Comparison of ENCODE assay signal across 10 cellular contexts in genomic region chr4:88027611-88028608, GRCh38. TPM values are rescaled to one million over a fixed set of nuclear protein-coding genes. Genes with fewer than 3 reads are reported as not detected.
DNase-seq lines count a peak whose midpoint lies in the region; ATAC-seq and TF ChIP-seq lines count a peak whose summit lies in the region.
"Had no signal": no experiment of that assay in that cellular context is flagged by ENCODE, and none has a peak within 500 bp of the region (broad histone marks: within the 10 kb centered on the region; RNA-seq: fewer than 3 reads in every experiment).

No MANE protein-coding gene starts in this region.

- H4K20me1 ChIP-seq in H9 (ENCODE audit: control insufficient read depth, insufficient read depth, insufficient read length), result no peaks in the 10 kb centered on the region

- no peaks in the 10 kb centered on the region for H3K23me2 ChIP-seq in H9 (ENCODE audit: insufficient read length, low read depth, low read length, poor library complexity, severe bottlenecking)

- H4K8ac ChIP-seq in H9 (replicated peaks; ENCODE audit: insufficient read length, low read depth, low read length), result no peak overlapping the region

- no peak overlapping the region for H3K4ac ChIP-seq in H9 (ENCODE audit: low read depth, low read length)

- H3K27ac ChIP-seq in H9 (ENCODE audit: insufficient read length, low read depth, low read length), result no peak overlapping the region

- no peaks in the 10 kb centered on the region for H3K27me3 Mint-ChIP-seq in T-helper 2 cell treated with Interferon-gamma antibody and Interleukin-4, amounts not matched to agents 5 μg/mL and 100 μg/mL, for 36 hours (ENCODE audit: low read depth)
- no peaks in the 10 kb centered on the region for H3K27me3 Mint-ChIP-seq in stimulated activated naive CD8-positive, alpha-beta T cell treated with anti-CD3 and anti-CD28 coated beads, Interleukin-15, amount 100 ng/mL, for 72 hours
- peaks cover 2% of the 10 kb centered on the region; the same call in 1 of the 2 replicates for H3K27me3 Mint-ChIP-seq in H9 (ENCODE audit: low read depth)

- H3K79me1 ChIP-seq in H9 (ENCODE audit: insufficient read depth, low read depth, low read length, poor library complexity, severe bottlenecking), result no peaks in the 10 kb centered on the region

- no peaks in the 10 kb centered on the region; the same call in 1 of the 2 replicates for H3K79me2 ChIP-seq in H9 (ENCODE audit: insufficient read depth, low read length)

- H3K27me3 ChIP-seq in H9 (ENCODE audit: insufficient read depth, low read length), result no peaks in the 10 kb centered on the region
- H3K27me3 ChIP-seq: BE2C had no signal

- H3K4me3 ChIP-seq in fibroblast of the aortic adventitia (ENCODE audit: low read depth, low read length), result no peak overlapping the region

- H4K5ac ChIP-seq in H9 (ENCODE audit: insufficient read length, low read depth, low read length), result no peak overlapping the region

- H3K36me3 Mint-ChIP-seq in T-helper 2 cell treated with Interferon-gamma antibody and Interleukin-4, amounts not matched to agents 5 μg/mL and 100 μg/mL, for 36 hours (ENCODE audit: low read depth), result peaks cover 75% of the 10 kb centered on the region
- peaks cover 46 to 77% (median 72%) of the 10 kb centered on the region in 3 experiments for H3K36me3 Mint-ChIP-seq in H9 (ENCODE audit: insufficient read depth in 1 of 3, low read depth in 3 of 3)

- no peak overlapping the region for H3K23ac ChIP-seq in H9 (ENCODE audit: insufficient read length, low read depth, low read length)

- H3K4me1 Mint-ChIP-seq in T-helper 2 cell treated with Interferon-gamma antibody and Interleukin-4, amounts not matched to agents 5 μg/mL and 100 μg/mL, for 36 hours (ENCODE audit: low read depth), result peaks cover 29% of the 10 kb centered on the region
- peaks cover 14% of the 10 kb centered on the region for H3K4me1 Mint-ChIP-seq in stimulated activated naive CD8-positive, alpha-beta T cell treated with anti-CD3 and anti-CD28 coated beads, Interleukin-15, amount 100 ng/mL, for 72 hours
- H3K4me1 Mint-ChIP-seq in H9, result peaks cover 4 to 10% of the 10 kb centered on the region in 2 experiments; a peak in 3 of 4 replicates

- no peak overlapping the region for H2BK5ac ChIP-seq in H9 (ENCODE audit: insufficient read length, low read length)

- no peak overlapping the region for H2BK120ac ChIP-seq in H9 (ENCODE audit: low read depth, low read length, poor library complexity, severe bottlenecking)

- H2AFZ ChIP-seq in H9 (ENCODE audit: low read length), result no peak overlapping the region

- no peak overlapping the region for H4K91ac ChIP-seq in H9 (ENCODE audit: insufficient read length, low read depth, low read length)

- no peak overlapping the region for H3K4me3 Mint-ChIP-seq in T-helper 2 cell treated with Interferon-gamma antibody and Interleukin-4, amounts not matched to agents 5 μg/mL and 100 μg/mL, for 36 hours
- H3K4me3 Mint-ChIP-seq in stimulated activated naive CD8-positive, alpha-beta T cell treated with anti-CD3 and anti-CD28 coated beads, Interleukin-15, amount 100 ng/mL, for 72 hours, result no peak overlapping the region
- no peak overlapping the region for H3K4me3 Mint-ChIP-seq in H9

- no peak overlapping the region for H3K56ac ChIP-seq in H9 (ENCODE audit: insufficient read length, low read depth, low read length)

- H3K27ac Mint-ChIP-seq in T-helper 2 cell treated with Interferon-gamma antibody and Interleukin-4, amounts not matched to agents 5 μg/mL and 100 μg/mL, for 36 hours, result peak overlapping the region; percentile 38
- no peak overlapping the region for H3K27ac Mint-ChIP-seq in stimulated activated naive CD8-positive, alpha-beta T cell treated with anti-CD3 and anti-CD28 coated beads, Interleukin-15, amount 100 ng/mL, for 72 hours
- H3K27ac Mint-ChIP-seq in H9, result peak overlapping the region in 1 of 3 experiments; percentile 5; a peak in 1 of 7 replicates

- peak; percentile 46 for ATAC-seq in stimulated activated naive CD8-positive, alpha-beta T cell treated with anti-CD3 and anti-CD28 coated beads, Interleukin-15, amount 100 ng/mL, for 72 hours
- ATAC-seq in GM21619 (IDR thresholded peaks at IDR 0.05; ENCODE audit: unreplicated experiment), result no peak
- ATAC-seq in HG03469 (IDR thresholded peaks at IDR 0.05; ENCODE audit: unreplicated experiment), result no peak

- H2BK20ac ChIP-seq in H9 (ENCODE audit: low read depth, low read length, poor library complexity, severe bottlenecking), result no peak overlapping the region

- H2BK15ac ChIP-seq in H9 (ENCODE audit: low read depth, low read length), result no peak overlapping the region

- no peak overlapping the region for H3K9ac ChIP-seq in H9 (ENCODE audit: extremely low read depth, insufficient read length, low read length)

- no peak overlapping the region for H2AK5ac ChIP-seq in H9 (ENCODE audit: insufficient read length, low read length)

- no peak overlapping the region for H3K14ac ChIP-seq in H9 (ENCODE audit: insufficient read depth, low read length)

- no peak overlapping the region for H3T11ph ChIP-seq in H9 (ENCODE audit: low read length)

- no peak overlapping the region for H3K4me2 ChIP-seq in H9 (ENCODE audit: insufficient read depth, insufficient read length, low read length)

- no peak for TF ChIP-seq CTCF in fibroblast of the aortic adventitia (IDR thresholded peaks at IDR 0.05; ENCODE audit: insufficient read depth, low read length)
- TF ChIP-seq CTCF in H9 (conservative IDR thresholded peaks at IDR 0.05), result no peak

- H3K4me1 ChIP-seq in H9 (ENCODE audit: insufficient read depth, low read length), result no peaks in the 10 kb centered on the region

- peaks cover 5% of the 10 kb centered on the region for H3K9me3 ChIP-seq in H9 (ENCODE audit: control insufficient read depth, low read depth, low read length)
- H3K9me3 ChIP-seq: BE2C had no signal

- peaks cover 24% of the 10 kb centered on the region for H3K9me3 Mint-ChIP-seq in T-helper 2 cell treated with Interferon-gamma antibody and Interleukin-4, amounts not matched to agents 5 μg/mL and 100 μg/mL, for 36 hours
- peaks cover 20 to 23% of the 10 kb centered on the region in 2 donors for H3K9me3 Mint-ChIP-seq in stimulated activated naive CD8-positive, alpha-beta T cell treated with anti-CD3 and anti-CD28 coated beads, Interleukin-15, amount 100 ng/mL, for 72 hours
- H3K9me3 Mint-ChIP-seq in H9, result peaks cover 26 to 28% of the 10 kb centered on the region in 2 experiments

- no CpG with 5 or more reads among the region's 4 CpGs for WGBS in H9 (ENCODE audit: extremely low coverage, insufficient read length, low lambda C conversion rate)

- peak; percentile 15 for DNase-seq in activated CD4-positive, alpha-beta T cell treated with anti-CD3 and anti-CD28 coated beads for 48 hours
- DNase-seq in activated CD4-positive, alpha-beta T cell treated with anti-CD3 and anti-CD28 coated beads, Interleukin-2, amount 50 U/mL, for 1 hour, result no peak
- DNase-seq in T-helper 2 cell treated with Interferon-gamma antibody and Interleukin-4, amounts not matched to agents 5 μg/mL and 100 μg/mL, for 36 hours (ENCODE audit: low spot score), result no peak
- DNase-seq in fibroblast of the aortic adventitia (ENCODE audit: low read depth) (peak; percentile 87), H9 (no peak)
- DNase-seq in stimulated activated naive CD8-positive, alpha-beta T cell treated with anti-CD3 and anti-CD28 coated beads, Interleukin-15, amount 100 ng/mL, for 72 hours, result no peak
- DNase-seq: BE2C, SHP77 treated with DMSO at 0.1 percent for 48 hours had no signal

- H2BK12ac ChIP-seq in H9 (ENCODE audit: insufficient read length, low read depth, low read length), result no peak overlapping the region

- H3K18ac ChIP-seq in H9 (ENCODE audit: insufficient read length, low read depth, low read length), result no peak overlapping the region

RNA-seq across cellular contexts. Expression of gene PKD2, which starts 20.5 kb away (rescaled TPM):
- 66.6 and 197 TPM in 2 replicates for total RNA-seq in fibroblast of the aortic adventitia (ENCODE audit: low replicate concordance)
- total RNA-seq in H9 (2021), result 35.7 and 38.4 TPM in 2 replicates

RNA-seq across cellular contexts. Expression of gene SPP1, which starts 52.4 kb away (rescaled TPM):
- 0.72 and 11.9 TPM in 2 replicates for total RNA-seq in fibroblast of the aortic adventitia (ENCODE audit: low replicate concordance)
- total RNA-seq in H9 (2021), result 13.2 and 15.5 TPM in 2 replicates

Comparison
In these comparisons a context has a peak if more than half of its experiments do, and no peak if none do; other contexts are left out.
1. DNase-seq: peak in activated CD4-positive, alpha-beta T cell treated with anti-CD3 and anti-CD28 coated beads for 48 hours (single experiment) and fibroblast of the aortic adventitia (single experiment); none in activated CD4-positive, alpha-beta T cell treated with anti-CD3 and anti-CD28 coated beads, Interleukin-2, amount 50 U/mL, for 1 hour (single experiment), T-helper 2 cell treated with Interferon-gamma antibody and Interleukin-4, amounts not matched to agents 5 μg/mL and 100 μg/mL, for 36 hours (single experiment), stimulated activated naive CD8-positive, alpha-beta T cell treated with anti-CD3 and anti-CD28 coated beads, Interleukin-15, amount 100 ng/mL, for 72 hours (0 of 2) and H9 (single experiment).